In the genomic region with DNA sequence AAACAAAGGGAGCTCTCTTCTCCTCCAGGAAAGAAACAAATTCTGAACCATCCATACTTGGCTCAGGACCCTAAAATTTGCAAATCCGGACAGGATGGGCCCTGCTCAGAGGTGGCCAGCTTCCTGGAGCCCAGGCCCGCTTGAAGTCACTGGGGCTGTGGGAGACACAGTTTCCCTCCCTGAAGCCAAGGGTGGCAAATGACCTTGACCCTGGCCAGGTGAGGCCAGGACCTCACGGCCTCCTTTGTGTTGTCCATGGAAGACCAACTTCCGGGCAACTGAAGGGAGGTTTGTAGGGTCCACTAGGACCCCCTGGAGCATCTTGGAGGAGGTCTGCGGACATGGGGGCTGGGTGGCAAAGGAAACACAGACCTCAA, we compare ENCODE assay signal across 12 cellular contexts. TPM values are rescaled to one million over a fixed set of nuclear protein-coding genes. Genes with fewer than 3 reads are reported as not detected.
DNase-seq lines count a peak whose midpoint lies in the region; ATAC-seq and TF ChIP-seq lines count a peak whose summit lies in the region.
"Had no signal": no experiment of that assay in that cellular context is flagged by ENCODE, and none has a peak within 500 bp of the region (broad histone marks: within the 10 kb centered on the region; RNA-seq: fewer than 3 reads in every experiment).

No MANE protein-coding gene starts in this region.

- POLR2A ChIA-PET in CD8-positive, alpha-beta T cell (lab: Charles Lee): interaction anchor here (0.8 to 3.2 kb wide), 6 partner anchors 17 to 176 kb away, joined by 3 to 20 read pairs (median 4); a partner anchor contains a TSS

- no peaks in the 10 kb centered on the region for H3K9me3 ChIP-seq in CD8-positive, alpha-beta T cell (ENCODE audit: low read length)
- no peaks in the 10 kb centered on the region for H3K9me3 ChIP-seq in OCI-LY3 (ENCODE audit: insufficient read depth, low read length)
- no peaks in the 10 kb centered on the region for H3K9me3 ChIP-seq in colonic mucosa

- CTCF ChIA-PET in CD8-positive, alpha-beta T cell (lab: Charles Lee): interaction anchor here (0.6 to 10.9 kb wide), 19 partner anchors 20 to 254 kb away, joined by 3 to 100 read pairs (median 5); a partner anchor contains a TSS

- peaks cover 64% of the 10 kb centered on the region for H3K4me1 ChIP-seq in CD8-positive, alpha-beta T cell (ENCODE audit: insufficient read depth, low read length)
- H3K4me1 ChIP-seq in OCI-LY3 (ENCODE audit: low read length): peaks cover 37% of the 10 kb centered on the region
- H3K4me1 ChIP-seq in colonic mucosa: peaks cover 38% of the 10 kb centered on the region

- no peak overlapping the region for H3K27ac ChIP-seq in CD8-positive, alpha-beta T cell (ENCODE audit: low read depth, low read length)
- H3K27ac ChIP-seq in OCI-LY3 (ENCODE audit: low read length) (no peak overlapping the region), colonic mucosa (peak overlapping the region; percentile 53)

- peak overlapping the region; percentile 59 for H2AFZ ChIP-seq in OCI-LY3 (ENCODE audit: low read depth, low read length)

- no peaks in the 10 kb centered on the region for H3K9me3 Mint-ChIP-seq in CD8-positive, alpha-beta T cell
- H3K9me3 Mint-ChIP-seq in progenitor cell of endocrine pancreas (ENCODE audit: low read depth): no peaks in the 10 kb centered on the region
- H3K9me3 Mint-ChIP-seq: neural crest cell had no signal

- TF ChIP-seq CTCF in CD8-positive, alpha-beta T cell (IDR thresholded peaks at IDR 0.05): no peak
- TF ChIP-seq CTCF in OCI-LY3 (IDR thresholded peaks at IDR 0.05; ENCODE audit: low read depth, low read length) (no peak), colonic mucosa (IDR thresholded peaks at IDR 0.05) (no peak), progenitor cell of endocrine pancreas (IDR thresholded peaks at IDR 0.05; ENCODE audit: unreplicated experiment) (no peak), omental fat pad (IDR thresholded peaks at IDR 0.05) (no peak)

- H3K79me2 ChIP-seq in OCI-LY3 (ENCODE audit: low read length): no peaks in the 10 kb centered on the region

- H4K20me1 ChIP-seq in OCI-LY3 (ENCODE audit: insufficient read depth, low read length): no peaks in the 10 kb centered on the region

- H3K9ac ChIP-seq in OCI-LY3 (ENCODE audit: low read length): peak overlapping the region; percentile 71; the same call in 1 of the 2 replicates
- H3K9ac ChIP-seq in colonic mucosa (ENCODE audit: low read depth in 2 of 2, low read length in 2 of 2): peak overlapping the region; percentile 16 to 75

- peak overlapping the region; percentile 81 for H3K27ac Mint-ChIP-seq in CD8-positive, alpha-beta T cell
- H3K27ac Mint-ChIP-seq in progenitor cell of endocrine pancreas: peak overlapping the region; percentile 10

- H3K27me3 Mint-ChIP-seq in CD8-positive, alpha-beta T cell (ENCODE audit: low read depth): no peaks in the 10 kb centered on the region
- H3K27me3 Mint-ChIP-seq in progenitor cell of endocrine pancreas: no peaks in the 10 kb centered on the region

- no peaks in the 10 kb centered on the region for H3K36me3 Mint-ChIP-seq in CD8-positive, alpha-beta T cell
- no peaks in the 10 kb centered on the region for H3K36me3 Mint-ChIP-seq in progenitor cell of endocrine pancreas (ENCODE audit: insufficient read depth)
- H3K36me3 Mint-ChIP-seq: CD14-positive monocyte had no signal

- H3K4me1 Mint-ChIP-seq in CD8-positive, alpha-beta T cell (ENCODE audit: low read depth): peaks cover 57% of the 10 kb centered on the region
- H3K4me1 Mint-ChIP-seq in progenitor cell of endocrine pancreas (ENCODE audit: low read depth): peaks cover 3% of the 10 kb centered on the region

- DNase-seq in CD8-positive, alpha-beta T cell: no peak
- DNase-seq in colonic mucosa (no peak), progenitor cell of endocrine pancreas (ENCODE audit: low spot score, unreplicated experiment) (no peak), omental fat pad (ENCODE audit: low spot score) (no peak), inferior parietal cortex (ENCODE audit: extremely low spot score) (no peak), NCI-H446 treated with DMSO at 0.1 percent for 48 hours (lab: John Stamatoyannopoulos, UW) (no peak)
- DNase-seq: NCI-H2171 had no signal

- no peaks in the 10 kb centered on the region for H3K27me3 ChIP-seq in CD8-positive, alpha-beta T cell (ENCODE audit: insufficient read depth, low read length)
- H3K27me3 ChIP-seq in OCI-LY3 (ENCODE audit: low read depth, low read length) (peaks cover 4% of the 10 kb centered on the region; the same call in 1 of the 2 replicates), colonic mucosa (no peaks in the 10 kb centered on the region)

- H3K36me3 ChIP-seq in CD8-positive, alpha-beta T cell (ENCODE audit: insufficient read depth, low read length): no peaks in the 10 kb centered on the region
- H3K36me3 ChIP-seq in OCI-LY3 (replicated peaks; ENCODE audit: low read depth, low read length) (no peaks in the 10 kb centered on the region), colonic mucosa (no peaks in the 10 kb centered on the region)

- H3K4me3 ChIP-seq in CD8-positive, alpha-beta T cell (ENCODE audit: low read depth, low read length): peak overlapping the region; percentile 11
- H3K4me3 ChIP-seq in OCI-LY3 (ENCODE audit: low read length) (peak overlapping the region; percentile 77; the same call in 1 of the 2 replicates), colonic mucosa (no peak overlapping the region)

- ATAC-seq in CD8-positive, alpha-beta T cell: no peak
- ATAC-seq in omental fat pad (ENCODE audit: low FRiP score): no peak
- ATAC-seq in GM18867 (IDR thresholded peaks at IDR 0.05; ENCODE audit: unreplicated experiment): no peak
- ATAC-seq: Panc1 had no signal

- peak overlapping the region; percentile 92 for H3K4me2 ChIP-seq in OCI-LY3 (ENCODE audit: low read length)

- peak overlapping the region; percentile 69 for H3K4me3 Mint-ChIP-seq in CD8-positive, alpha-beta T cell
- no peak overlapping the region for H3K4me3 Mint-ChIP-seq in progenitor cell of endocrine pancreas (ENCODE audit: low read depth)

- intact Hi-C loops in CD8-positive, alpha-beta T cell (cut with DNase I, micrococcal nuclease): no loop called here
- intact Hi-C loops in colonic mucosa (cut with DNase I): loop anchor here (10.0 kb wide), 1 partner anchor 162 kb away; no protein-coding TSS in a partner anchor

RNA-seq across cellular contexts. Expression of a gene that starts 5.5 kb away (rescaled TPM):
- total RNA-seq in CD8-positive, alpha-beta T cell: not detected
- total RNA-seq in colonic mucosa (not detected), progenitor cell of endocrine pancreas (9.5 and 10.5 TPM in 2 replicates), omental fat pad (not detected)

RNA-seq across cellular contexts. Expression of a gene that starts 23.5 kb away (rescaled TPM):
- total RNA-seq in CD8-positive, alpha-beta T cell: 1 to 10 TPM; 1.0 to 1.2 TPM
- 10 to 100 TPM in 1 of 2 donors, 1 to 10 TPM in 1; 5.9 to 20.0 TPM for total RNA-seq in colonic mucosa
- total RNA-seq in progenitor cell of endocrine pancreas: 6.1 and 8.9 TPM in 2 replicates
- total RNA-seq in omental fat pad: under 1 TPM in 2 of 4 donors, not detected in 2; 0.46 to 0.95 TPM

RNA-seq across cellular contexts. Expression of a gene that starts 23.6 kb away (rescaled TPM):
- 10 to 100 TPM; 11.3 to 16.0 TPM for total RNA-seq in CD8-positive, alpha-beta T cell
- total RNA-seq in colonic mucosa (100 to 1,000 TPM in 1 of 2 donors, 10 to 100 TPM in 1; 81.0 to 123 TPM), progenitor cell of endocrine pancreas (69.4 and 74.0 TPM in 2 replicates), omental fat pad (10 to 100 TPM; 12.3 to 24.9 (median 15.6) TPM)

RNA-seq across cellular contexts. Expression of a gene that starts 55.8 kb away (rescaled TPM):
- not detected for total RNA-seq in CD8-positive, alpha-beta T cell
- 1 to 10 TPM; 4.1 to 4.4 TPM for total RNA-seq in colonic mucosa
- not detected in 2 replicates for total RNA-seq in progenitor cell of endocrine pancreas
- not detected for total RNA-seq in omental fat pad
